In the genomic region with DNA sequence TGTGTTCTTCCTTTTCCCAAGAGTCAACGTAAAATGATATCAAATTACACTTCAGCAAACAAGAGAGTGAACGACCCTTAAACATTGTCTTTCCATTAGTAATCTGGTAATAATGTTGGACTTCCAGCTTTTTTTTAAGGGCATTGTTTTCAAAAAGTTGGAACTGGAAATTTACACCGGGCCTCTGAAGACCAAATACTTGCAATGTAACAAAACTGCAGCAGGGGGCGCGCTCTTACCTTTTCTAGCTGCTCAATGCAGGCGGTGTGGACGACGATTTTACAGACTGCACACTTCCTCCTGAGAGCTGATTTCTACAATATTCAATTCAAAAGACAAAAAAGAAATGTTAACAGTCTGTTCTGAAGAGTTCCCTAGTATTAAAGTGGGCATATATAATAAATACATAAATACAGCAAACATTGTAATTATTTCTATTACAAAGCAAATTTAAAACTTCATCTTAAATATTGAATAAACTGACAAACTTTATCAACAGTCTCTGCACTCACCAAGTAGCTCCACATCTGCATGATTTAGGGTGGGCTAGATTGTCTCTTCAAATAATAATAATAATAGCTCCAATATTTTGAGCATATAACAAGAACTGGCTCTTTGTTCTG, we compare ENCODE assay signal across 8 cellular contexts.
A peak's percentile ranks its signal among the peaks of the same experiment; 100 is the strongest.
DNase-seq lines count a peak whose midpoint lies in the region; ATAC-seq and TF ChIP-seq lines count a peak whose summit lies in the region.

No MANE protein-coding gene starts in this region.

- H2BK5ac ChIP-seq in mesendoderm (ENCODE audit: low read length) = no peak overlapping the region

- no peaks in the 10 kb centered on the region for H3K9me3 ChIP-seq in endodermal cell (ENCODE audit: control insufficient read depth, low read length)

- H4K8ac ChIP-seq in mesendoderm (ENCODE audit: low read depth, low read length) = no peak overlapping the region

- no peaks in the 10 kb centered on the region for H3K4me1 Mint-ChIP-seq in activated CD4-positive, alpha-beta memory T cell treated with anti-CD3 and anti-CD28 coated beads, Interleukin-2, amount 10 ng/mL, durations not matched to agents 7 days and 5 days
- H3K4me1 Mint-ChIP-seq in endodermal cell = peaks cover 14% of the 10 kb centered on the region

- H3K27ac ChIP-seq in C4-2B (no peak overlapping the region), endodermal cell (ENCODE audit: low read depth, low read length) (no peak overlapping the region), mesendoderm (ENCODE audit: low read depth, low read length) (no peak overlapping the region)

- H3K4me3 ChIP-seq in endodermal cell (ENCODE audit: low read length) (no peak overlapping the region), mesendoderm (ENCODE audit: low read length) (no peak overlapping the region)

- H3K27me3 ChIP-seq in endodermal cell (ENCODE audit: control insufficient read depth, insufficient read depth, low read length, poor library complexity, severe bottlenecking) (no peaks in the 10 kb centered on the region), mesendoderm (ENCODE audit: insufficient read depth, low read length, poor library complexity) (no peaks in the 10 kb centered on the region)

- no peaks in the 10 kb centered on the region for H3K9me3 Mint-ChIP-seq in activated CD4-positive, alpha-beta memory T cell treated with anti-CD3 and anti-CD28 coated beads, Interleukin-2, amount 10 ng/mL, durations not matched to agents 7 days and 5 days
- no peaks in the 10 kb centered on the region for H3K9me3 Mint-ChIP-seq in endodermal cell

- no peaks in the 10 kb centered on the region for H3K4me1 ChIP-seq in endodermal cell (ENCODE audit: control insufficient read depth, insufficient read depth, low read length)
- peaks cover 7% of the 10 kb centered on the region for H3K4me1 ChIP-seq in mesendoderm (ENCODE audit: control insufficient read depth, low read depth, low read length)

- no peak overlapping the region for H3K4ac ChIP-seq in mesendoderm (ENCODE audit: low read depth, low read length)

- TF ChIP-seq CTCF in C4-2B (conservative IDR thresholded peaks at IDR 0.05) = peak; percentile 97
- TF ChIP-seq CTCF in endodermal cell (conservative IDR thresholded peaks at IDR 0.05) = peak; percentile 91

- H2BK15ac ChIP-seq in mesendoderm (replicated peaks; ENCODE audit: low read depth) = no peak overlapping the region

- ATAC-seq in GM19324 (IDR thresholded peaks at IDR 0.05; ENCODE audit: low FRiP score, unreplicated experiment) (peak; percentile 58), HG03520 (IDR thresholded peaks at IDR 0.05; ENCODE audit: unreplicated experiment) (peak; percentile 78)

- H2AK5ac ChIP-seq in mesendoderm (ENCODE audit: low read length) = no peak overlapping the region

- peaks cover 8% of the 10 kb centered on the region for H3K27me3 Mint-ChIP-seq in activated CD4-positive, alpha-beta memory T cell treated with anti-CD3 and anti-CD28 coated beads, Interleukin-2, amount 10 ng/mL, durations not matched to agents 7 days and 5 days
- H3K27me3 Mint-ChIP-seq in endodermal cell (ENCODE audit: insufficient read depth) = no peaks in the 10 kb centered on the region

- no peak overlapping the region for H3K9ac ChIP-seq in endodermal cell (ENCODE audit: extremely low read depth, low read length, poor library complexity, severe bottlenecking)
- H3K9ac ChIP-seq in mesendoderm (ENCODE audit: low read length) = no peak overlapping the region

- CTCF ChIA-PET in activated CD4-positive, alpha-beta memory T cell treated with anti-CD3 and anti-CD28 coated beads, Interleukin-2, amount 10 ng/mL, durations not matched to agents 7 days and 5 days (lab: Charles Lee) = interaction anchor here (0.9 to 4.5 kb wide), 27 partner anchors 8 to 357 kb away, joined by 3 to 51 read pairs (median 4); a partner anchor contains a TSS

- H3K4me3 Mint-ChIP-seq in activated CD4-positive, alpha-beta memory T cell treated with anti-CD3 and anti-CD28 coated beads, Interleukin-2, amount 10 ng/mL, durations not matched to agents 7 days and 5 days = no peak overlapping the region
- H3K4me3 Mint-ChIP-seq in endodermal cell = no peak overlapping the region

- H4K5ac ChIP-seq in mesendoderm (ENCODE audit: low read length) = no peak overlapping the region

- H3K4me2 ChIP-seq in mesendoderm (ENCODE audit: low read length) = no peak overlapping the region

- 11 to 12% methylated on average over 6 to 8 of the region's 8 CpGs for whole genome bisulfite sequencing in endodermal cell (ENCODE audit: insufficient coverage in 1 of 2, insufficient read length in 1 of 2), 2 experiments
- no CpG with 5 or more reads among the region's 8 CpGs for WGBS in mesendoderm (ENCODE audit: extremely low coverage, insufficient coverage, low lambda C conversion rate)

- POLR2A ChIA-PET in activated CD4-positive, alpha-beta memory T cell treated with anti-CD3 and anti-CD28 coated beads, Interleukin-2, amount 10 ng/mL, durations not matched to agents 7 days and 5 days (lab: Charles Lee) = interaction anchor here (0.9 kb wide), 1 partner anchor 207 kb away, joined by 3 read pairs; no protein-coding TSS in a partner anchor

- H2BK120ac ChIP-seq in mesendoderm (ENCODE audit: low read depth, low read length) = no peak overlapping the region

- H3K18ac ChIP-seq in mesendoderm (ENCODE audit: low read length) = no peak overlapping the region

- H3K36me3 ChIP-seq in endodermal cell (ENCODE audit: control insufficient read depth, insufficient read depth, low read length) = no peaks in the 10 kb centered on the region
- no peaks in the 10 kb centered on the region for H3K36me3 ChIP-seq in mesendoderm (ENCODE audit: control insufficient read depth, insufficient read depth, low read length)

- H3K27ac Mint-ChIP-seq in activated CD4-positive, alpha-beta memory T cell treated with anti-CD3 and anti-CD28 coated beads, Interleukin-2, amount 10 ng/mL, durations not matched to agents 7 days and 5 days = no peak overlapping the region
- H3K27ac Mint-ChIP-seq in endodermal cell = no peak overlapping the region

- H3K56ac ChIP-seq in mesendoderm (ENCODE audit: low read length) = no peak overlapping the region

- no peaks in the 10 kb centered on the region for H3K79me1 ChIP-seq in mesendoderm (ENCODE audit: low read length)

- no peaks in the 10 kb centered on the region for H3K79me2 ChIP-seq in mesendoderm (ENCODE audit: control insufficient read depth, insufficient read depth, low read length)

- no peak overlapping the region for H3K23ac ChIP-seq in mesendoderm (ENCODE audit: low read length)

- DNase-seq in NCI-H748 treated with DMSO at 0.1 percent for 48 hours (lab: John Stamatoyannopoulos, UW) (peak; percentile 71), endodermal cell (peak; percentile 91), mesendoderm (peak; percentile 73)
- peak; percentile 72 for DNase-seq in activated CD4-positive, alpha-beta memory T cell treated with anti-CD3 and anti-CD28 coated beads, Interleukin-2, amount 10 ng/mL, durations not matched to agents 7 days and 5 days
- DNase-seq in stimulated activated CD8-positive, alpha-beta memory T cell treated with anti-CD3 and anti-CD28 coated beads, Interleukin-7, amount 100 ng/mL, for 48 hours (ENCODE audit: extremely low read depth in 1 of 2, low read depth in 1 of 2) = peak; percentile 16 to 43

- H3K36me3 Mint-ChIP-seq in activated CD4-positive, alpha-beta memory T cell treated with anti-CD3 and anti-CD28 coated beads, Interleukin-2, amount 10 ng/mL, durations not matched to agents 7 days and 5 days (ENCODE audit: low read depth) = no peaks in the 10 kb centered on the region
- H3K36me3 Mint-ChIP-seq in endodermal cell (ENCODE audit: low read depth) = no peaks in the 10 kb centered on the region

Comparison
In these comparisons a context has a peak if more than half of its experiments do, and no peak if none do; other contexts are left out.
1. DNase-seq: peak in every context shown above with its lines; median percentile 91 in endodermal cell; 73 in mesendoderm; 72 in activated CD4-positive, alpha-beta memory T cell treated with anti-CD3 and anti-CD28 coated beads, Interleukin-2, amount 10 ng/mL, durations not matched to agents 7 days and 5 days; 71 in NCI-H748 treated with DMSO at 0.1 percent for 48 hours; 30 in stimulated activated CD8-positive, alpha-beta memory T cell treated with anti-CD3 and anti-CD28 coated beads, Interleukin-7, amount 100 ng/mL, for 48 hours.